In the genomic region with DNA sequence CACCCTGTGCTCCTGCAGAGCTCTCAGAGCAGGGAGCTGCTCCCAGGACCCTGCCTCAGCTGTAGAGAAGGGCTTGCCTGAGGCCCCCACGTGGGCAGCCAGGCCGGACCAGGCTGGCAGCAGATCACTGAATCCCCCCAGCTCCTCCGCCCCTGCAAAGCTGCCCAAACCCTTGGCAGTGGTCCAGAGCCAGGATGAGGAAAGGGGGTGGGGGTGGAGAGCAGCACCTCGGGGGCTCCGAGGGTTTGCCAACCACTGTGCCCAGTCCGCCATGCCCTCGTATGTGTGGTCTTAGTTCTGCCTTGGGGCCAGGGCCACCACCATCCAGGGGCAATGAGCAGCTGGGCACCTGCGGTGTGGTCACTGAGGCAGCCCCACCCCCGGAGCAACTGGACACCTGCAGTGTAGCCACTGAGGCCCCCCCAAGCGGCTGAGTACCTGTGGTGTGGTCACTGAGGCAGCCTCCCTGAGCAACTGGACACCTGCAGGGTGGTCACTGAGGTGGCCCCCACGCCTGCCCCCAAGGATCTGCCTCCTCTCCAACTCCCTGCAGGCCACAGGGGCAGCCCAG, we compare ENCODE assay signal across 30 cellular contexts.
"Had no signal": no experiment of that assay in that cellular context is flagged by ENCODE, and none has a peak within 500 bp of the region (broad histone marks: within the 10 kb centered on the region; RNA-seq: fewer than 3 reads in every experiment).

No MANE protein-coding gene starts in this region.

- H3K9me3 ChIP-seq: adrenal gland, body of pancreas, esophagus muscularis mucosa, gastrocnemius medialis had no signal

- H3K4me1 ChIP-seq: adrenal gland, body of pancreas, esophagus muscularis mucosa, foreskin keratinocyte, gastrocnemius medialis had no signal

- DNase-seq: activated B cell treated with CpG ODN at 0.5 μM for 24 hours; activated CD4-positive, alpha-beta T cell treated with anti-CD3 and anti-CD28 coated beads for 48 hours; activated CD4-positive, alpha-beta T cell treated with anti-CD3 and anti-CD28 coated beads, Interleukin-2, amount 50 U/mL, for 1 hour; activated CD4-positive, alpha-beta T cell treated with anti-CD3 and anti-CD28 coated beads, Interleukin-2, amount 50 U/mL, for 48 hours; activated CD8-positive, alpha-beta memory T cell treated with anti-CD3 and anti-CD28 coated beads for 24 hours; activated CD8-positive, alpha-beta T cell treated with anti-CD3 and anti-CD28 coated beads for 36 hours; activated effector memory CD4-positive, alpha-beta T cell treated with Interleukin-2 at 50 U/mL for 16 hours; activated naive CD4-positive, alpha-beta T cell treated with anti-CD3 and anti-CD28 coated beads for 36 hours; activated naive CD8-positive, alpha-beta T cell treated with anti-CD3 and anti-CD28 coated beads for 36 hours; activated naive CD8-positive, alpha-beta T cell treated with anti-CD3 and anti-CD28 coated beads, Interleukin-2, amount 50 U/mL, for 24 hours; activated T-cell treated with anti-CD3 and anti-CD28 coated beads, Interleukin-2, amount 50 U/mL, for 4 hours; adrenal gland; amygdala; body of pancreas; caudate nucleus; cortex of kidney; dermis blood vessel endothelial cell; effector CD4-positive, alpha-beta T cell; effector memory CD8-positive, alpha-beta T cell; erythroblast; foreskin keratinocyte; gastrocnemius medialis; glutamatergic neuron; T-helper 1 cell; T-helper 17 cell; T1000; WERI-Rb-1 had no signal

- H3K27me3 ChIP-seq: adrenal gland, body of pancreas, foreskin keratinocyte had no signal

- H3K4me3 ChIP-seq: adrenal gland, body of pancreas, esophagus muscularis mucosa, gastrocnemius medialis had no signal

- H3K27ac ChIP-seq: adrenal gland, body of pancreas, esophagus muscularis mucosa, foreskin keratinocyte, gastrocnemius medialis, WERI-Rb-1 had no signal

- H3K36me3 ChIP-seq: adrenal gland, esophagus muscularis mucosa, gastrocnemius medialis, WERI-Rb-1 had no signal

- ATAC-seq: activated CD4-positive, CD25-positive, alpha-beta regulatory T cell treated with anti-CD3 and anti-CD28 coated beads, Interleukin-2, amount 50 U/mL, for 24 hours; activated CD8-positive, alpha-beta T cell treated with anti-CD3 and anti-CD28 coated beads for 36 hours; activated naive CD8-positive, alpha-beta T cell treated with anti-CD3 and anti-CD28 coated beads, Interleukin-2, amount 50 U/mL, for 24 hours; activated T-helper 17 cell treated with anti-CD3 and anti-CD28 coated beads, Interleukin-2, amount 50 U/mL, for 72 hours; body of pancreas; effector memory CD8-positive, alpha-beta T cell; foreskin keratinocyte; gastrocnemius medialis; T-helper 17 cell had no signal
